2 cellular contexts compared by ENCODE assay signal in genomic region chr5:33985447-33985846, GRCh38.
TF ChIP-seq lines count a peak whose summit lies in the region.

No MANE protein-coding gene starts in this region.

TF ChIP-seq in GM12891, 5 proteins besides CTCF, POLR2A, EP300 and RAD21:
- TF ChIP-seq TAF1 (IDR thresholded peaks at IDR 0.05; ENCODE audit: low read depth, low read length) (no peak), POU2F2 (IDR thresholded peaks at IDR 0.05; ENCODE audit: low read depth, low read length) (no peak), SPI1 (IDR thresholded peaks at IDR 0.05; ENCODE audit: low read depth, low read length) (no peak), POLR2AphosphoS5 (IDR thresholded peaks at IDR 0.05; ENCODE audit: low read depth, low read length) (no peak), PAX5 (IDR thresholded peaks at IDR 0.05; ENCODE audit: insufficient read depth, low read length, severe bottlenecking) (no peak)
TF ChIP-seq in GM12891: peak in this region for 0.

TF ChIP-seq in GM12878, 131 proteins besides CTCF, POLR2A, EP300 and RAD21:
- TF ChIP-seq EED (IDR thresholded peaks at IDR 0.05; ENCODE audit: low read depth), result no peak
- peak; percentile 79 for TF ChIP-seq BCL3 (IDR thresholded peaks at IDR 0.05; ENCODE audit: borderline replicate concordance, insufficient read depth, low read depth, low read length, poor library complexity, severe bottlenecking)
- no peak for TF ChIP-seq ZNF384 (IDR thresholded peaks at IDR 0.05; ENCODE audit: borderline replicate concordance, low read depth, low read length)
- TF ChIP-seq PBX3 (IDR thresholded peaks at IDR 0.05; ENCODE audit: insufficient replicate concordance, low read depth, low read length), result peak; percentile 42
- TF ChIP-seq NFIC (IDR thresholded peaks at IDR 0.05; ENCODE audit: low read depth, low read length), result 0 out of 2 replicates have a peak, but pooled peaks have one; percentile 25
- TF ChIP-seq SMAD5 (IDR thresholded peaks at IDR 0.05; ENCODE audit: low read depth), result no peak
- no peak for TF ChIP-seq MLLT1 (IDR thresholded peaks at IDR 0.05)
- no peak for TF ChIP-seq CEBPZ (IDR thresholded peaks at IDR 0.05; ENCODE audit: low read depth, low read length)
